In genomic region chr17:20223808-20224328, GRCh38 we compare ENCODE assay signal across 16 cellular contexts.
DNase-seq lines count a peak whose midpoint lies in the region; ATAC-seq, FAIRE-seq and TF ChIP-seq lines count a peak whose summit lies in the region.
"Had no signal": no experiment of that assay in that cellular context is flagged by ENCODE, and none has a peak within 500 bp of the region (broad histone marks: within the 10 kb centered on the region; RNA-seq: fewer than 3 reads in every experiment).

No MANE protein-coding gene starts in this region.

- H3K4me2 ChIP-seq in keratinocyte (ENCODE audit: control insufficient read depth, extremely low read depth, insufficient read depth, low read depth, low read length), result peak overlapping the region; percentile 57
- H3K4me2 ChIP-seq: KMS-11 had no signal

- TF ChIP-seq CTCF in AG10803 (conservative IDR thresholded peaks at IDR 0.05; ENCODE audit: low read length) (0 out of 2 replicates have a peak, but pooled peaks have one; percentile 9), astrocyte of the spinal cord (IDR thresholded peaks at IDR 0.05; ENCODE audit: low read depth, low read length) (no peak), keratinocyte (optimal IDR thresholded peaks at IDR 0.05 in 1 of 3, IDR thresholded peaks at IDR 0.05 in 1 of 3, conservative IDR thresholded peaks at IDR 0.05 in 1 of 3; ENCODE audit: extremely low read depth in 1 of 3, insufficient read depth in 2 of 3, low read length in 3 of 3) (peak in 1 of 3 experiments; percentile 14), GM10248 (IDR thresholded peaks at IDR 0.05; ENCODE audit: control extremely low read depth, extremely low read depth, low read depth, missing control alignments) (no peak)

- no peak overlapping the region for H3K4me3 ChIP-seq in AG10803 (ENCODE audit: low read length)
- H3K4me3 ChIP-seq in HUES6 (ENCODE audit: low read depth, low read length), result no peak overlapping the region
- H3K4me3 ChIP-seq in astrocyte of the spinal cord (ENCODE audit: low read depth, low read length), result no peak overlapping the region
- peak overlapping the region in 1 of 3 experiments; percentile 6 for H3K4me3 ChIP-seq in keratinocyte (ENCODE audit: control insufficient read depth in 2 of 3, extremely low read depth in 1 of 3, insufficient read depth in 2 of 3, low read depth in 1 of 3, low read length in 3 of 3)
- H3K4me3 ChIP-seq: esophagus squamous epithelium had no signal

- H3K9ac ChIP-seq in HUES6 (ENCODE audit: low read length) (no peak overlapping the region), keratinocyte (ENCODE audit: control insufficient read depth, extremely low read depth, insufficient read depth, low read length) (no peak overlapping the region)
- H3K9ac ChIP-seq: KMS-11, parathyroid adenoma had no signal

- H3K9me3 ChIP-seq in HUES6 (ENCODE audit: control insufficient read depth, insufficient read depth, low read depth, low read length), result no peaks in the 10 kb centered on the region
- H3K9me3 ChIP-seq in keratinocyte (ENCODE audit: control insufficient read depth, low read depth, low read length), result no peaks in the 10 kb centered on the region
- H3K9me3 ChIP-seq: esophagus squamous epithelium had no signal

- no peaks in the 10 kb centered on the region for H4K20me1 ChIP-seq in keratinocyte (ENCODE audit: control insufficient read depth, extremely low read depth, insufficient read depth, low read length)

- in situ Hi-C loops in astrocyte of the spinal cord (cut with HindIII; ENCODE audit: low sequenced_read_pairs), result no loop called here

- H2AFZ ChIP-seq in keratinocyte (ENCODE audit: control insufficient read depth, low read length), result no peak overlapping the region
- H2AFZ ChIP-seq: parathyroid adenoma had no signal

- H3K79me2 ChIP-seq in keratinocyte (ENCODE audit: control insufficient read depth, insufficient read depth, low read length), result peaks cover 11% of the 10 kb centered on the region
- H3K79me2 ChIP-seq: parathyroid adenoma had no signal

- ATAC-seq in HG03354 (IDR thresholded peaks at IDR 0.05; ENCODE audit: poor library complexity, severe bottlenecking, unreplicated experiment), result no peak
- ATAC-seq: activated CD8-positive, alpha-beta T cell treated with anti-CD3 and anti-CD28 coated beads, Interleukin-2, amount 10 ng/mL, durations not matched to agents 7 days and 5 days had no signal

- H3K27ac ChIP-seq in HUES6 (ENCODE audit: low read depth, low read length) (peak overlapping the region; percentile 7; the same call in 1 of the 2 replicates), keratinocyte (ENCODE audit: control insufficient read depth, insufficient read depth, low read length) (no peak overlapping the region)
- H3K27ac ChIP-seq: esophagus squamous epithelium, KMS-11, parathyroid adenoma had no signal

- FAIRE-seq in keratinocyte (lab: Jason Lieb, UNC), result peak; percentile 64

- dilution Hi-C loops in keratinocyte (cut with MboI; ENCODE audit: extremely low pct_ligation_motif_present, low sequenced_read_pairs), result no loop called here

- CTCF ChIA-PET in GM10248 (lab: Yijun Ruan, JAX), result interaction anchor here (1.1 to 1.8 kb wide), 3 partner anchors 94 to 102 kb away, joined by 3 to 13 read pairs (median 3); no protein-coding TSS in a partner anchor

- H3K9me1 ChIP-seq in keratinocyte (ENCODE audit: control insufficient read depth, extremely low read depth, insufficient read depth, low read length), result no peaks in the 10 kb centered on the region

- H3K4me1 ChIP-seq in HUES6 (ENCODE audit: control insufficient read depth, insufficient read depth, low read length) (peaks cover 37% of the 10 kb centered on the region), keratinocyte (ENCODE audit: control insufficient read depth, extremely low read depth, insufficient read depth, low read length) (peaks cover 20% of the 10 kb centered on the region)

- DNase-seq in AG10803 (ENCODE audit: low read depth) (no peak), astrocyte of the spinal cord (ENCODE audit: low read depth, low spot score) (peak; percentile 9), keratinocyte (ENCODE audit: low read depth, low spot score) (peak; percentile 35), GM10248 (ENCODE audit: extremely low spot score) (no peak), DMS79 (lab: John Stamatoyannopoulos, UW) (no peak), foreskin melanocyte (no peak)
- DNase-seq: activated CD8-positive, alpha-beta T cell treated with anti-CD3 and anti-CD28 coated beads, Interleukin-2, amount 10 ng/mL, durations not matched to agents 7 days and 5 days; COR-L47; dermis blood vessel endothelial cell; esophagus squamous epithelium; NCI-H1417 treated with DMSO at 0.1 percent for 48 hours; NCI-H226 had no signal

- H3K27me3 ChIP-seq in HUES6 (ENCODE audit: control insufficient read depth, insufficient read depth, low read length), result no peaks in the 10 kb centered on the region
- no peaks in the 10 kb centered on the region for H3K27me3 ChIP-seq in keratinocyte (ENCODE audit: control insufficient read depth, extremely low read depth, insufficient read depth, low read length)
- H3K27me3 ChIP-seq: esophagus squamous epithelium had no signal

- H3K36me3 ChIP-seq in HUES6 (ENCODE audit: control insufficient read depth, insufficient read depth, low read length) (peaks cover 16% of the 10 kb centered on the region), keratinocyte (ENCODE audit: control insufficient read depth in 2 of 2, extremely low read depth in 1 of 2, insufficient read depth in 2 of 2, low read length in 2 of 2) (peaks cover 0 to 8% of the 10 kb centered on the region in 2 experiments)

- POLR2A ChIA-PET in GM10248 (lab: Yijun Ruan, JAX), result no interaction called here

Comparison
In these comparisons a context has a peak if more than half of its experiments do, and no peak if none do; other contexts are left out.
1. DNase-seq: peak in astrocyte of the spinal cord (single experiment) and keratinocyte (single experiment); none in AG10803 (single experiment), GM10248 (single experiment), DMS79 (single experiment) and foreskin melanocyte (single experiment).